Comparison of ENCODE assay signal across 25 cellular contexts in the genomic region with DNA sequence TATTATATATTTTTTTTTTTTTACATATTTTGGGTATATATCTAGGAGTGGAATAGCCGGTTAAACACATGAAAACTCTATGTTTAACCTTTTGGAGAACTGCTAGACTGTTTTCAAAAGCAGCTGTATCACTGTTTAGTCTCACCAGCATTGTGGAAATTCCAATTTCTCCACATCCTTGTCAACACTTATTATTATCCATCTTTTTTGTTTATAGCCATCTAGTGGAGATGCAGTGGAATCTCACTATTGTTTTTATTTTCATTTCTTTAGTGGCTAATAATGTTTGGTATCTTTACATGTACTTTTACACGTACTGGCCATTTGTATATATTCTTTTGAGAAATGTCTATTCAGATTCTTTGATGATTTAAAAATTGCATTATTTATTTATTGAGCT. TPM values are rescaled to one million over a fixed set of nuclear protein-coding genes. Genes with fewer than 3 reads are reported as not detected.
DNase-seq lines count a peak whose midpoint lies in the region; ATAC-seq and TF ChIP-seq lines count a peak whose summit lies in the region.
"Had no signal": no experiment of that assay in that cellular context is flagged by ENCODE, and none has a peak within 500 bp of the region (broad histone marks: within the 10 kb centered on the region; RNA-seq: fewer than 3 reads in every experiment).

No MANE protein-coding gene starts in this region.

- POLR2A ChIA-PET in CD4-positive, alpha-beta T cell (lab: Charles Lee): no interaction called here
- POLR2A ChIA-PET in IMR-90 (lab: Charles Lee; ENCODE audit: unreplicated experiment): no interaction called here

- H3K4me1 ChIP-seq in IMR-90 (ENCODE audit: control insufficient read depth, insufficient read depth, low read length) (no peaks in the 10 kb centered on the region), RWPE2 (ENCODE audit: insufficient read depth, poor library complexity, severe bottlenecking) (no peaks in the 10 kb centered on the region), gastroesophageal sphincter (no peaks in the 10 kb centered on the region)
- H3K4me1 ChIP-seq: esophagus squamous epithelium had no signal

- no peaks in the 10 kb centered on the region for H3K27me3 Mint-ChIP-seq in CD4-positive, alpha-beta T cell
- no peaks in the 10 kb centered on the region for H3K27me3 Mint-ChIP-seq in neural crest cell (ENCODE audit: low read depth)
- H3K27me3 Mint-ChIP-seq: activated B cell treated with CpG ODN at 0.5 μM for 24 hours; activated CD4-positive, alpha-beta memory T cell treated with anti-CD3 and anti-CD28 coated beads, Interleukin-2, amount 10 ng/mL, durations not matched to agents 7 days and 5 days; B cell; brain had no signal

- no peak for ATAC-seq in CD4-positive, alpha-beta T cell (ENCODE audit: poor library complexity)
- ATAC-seq in IMR-90 (ENCODE audit: low read depth) (no peak), RWPE2 (ENCODE audit: low read depth) (no peak), gastroesophageal sphincter (no peak), HG03565 (IDR thresholded peaks at IDR 0.05; ENCODE audit: unreplicated experiment) (no peak)
- no peak for ATAC-seq in activated CD4-positive, CD25-positive, alpha-beta regulatory T cell treated with anti-CD3 and anti-CD28 coated beads, Interleukin-2, amount 50 U/mL, for 24 hours
- ATAC-seq: Right ventricle myocardium inferior had no signal

- H3K27ac ChIP-seq in CD4-positive, alpha-beta T cell (ENCODE audit: low read depth, low read length): no peak overlapping the region
- H3K27ac ChIP-seq in IMR-90 (ENCODE audit: insufficient read depth, low read length): no peak overlapping the region
- H3K27ac ChIP-seq in RWPE2 (ENCODE audit: poor library complexity, severe bottlenecking): no peak overlapping the region
- no peak overlapping the region for H3K27ac ChIP-seq in gastroesophageal sphincter
- H3K27ac ChIP-seq: esophagus squamous epithelium, thoracic aorta had no signal

- BruUV-seq in IMR-90 (replicated peaks; lab: Mats Ljungman, UMichigan): no TSS peak

- H3K14ac ChIP-seq in IMR-90 (replicated peaks; ENCODE audit: low read depth, low read length): no peak overlapping the region

- H2BK5ac ChIP-seq in IMR-90 (ENCODE audit: low read depth, low read length, poor library complexity, severe bottlenecking): no peak overlapping the region

- H2AK9ac ChIP-seq in IMR-90 (replicated peaks; ENCODE audit: low read depth, low read length, poor library complexity): no peak overlapping the region

- H3K27ac Mint-ChIP-seq in CD4-positive, alpha-beta T cell: no peak overlapping the region
- no peak overlapping the region for H3K27ac Mint-ChIP-seq in neural crest cell (ENCODE audit: unreplicated experiment)
- H3K27ac Mint-ChIP-seq: activated B cell treated with CpG ODN at 0.5 μM for 24 hours; activated CD4-positive, alpha-beta memory T cell treated with anti-CD3 and anti-CD28 coated beads, Interleukin-2, amount 10 ng/mL, durations not matched to agents 7 days and 5 days; B cell; brain had no signal

- H3K36me3 ChIP-seq in IMR-90 (ENCODE audit: control insufficient read depth, insufficient read depth, low read length): no peaks in the 10 kb centered on the region; the same call in 1 of the 2 replicates
- H3K36me3 ChIP-seq in RWPE2 (ENCODE audit: low read depth): peaks cover 13% of the 10 kb centered on the region
- H3K36me3 ChIP-seq in gastroesophageal sphincter: peaks cover 0 to 94% of the 10 kb centered on the region in 2 donors

- no peak overlapping the region for H3K4ac ChIP-seq in IMR-90 (ENCODE audit: low read depth, low read length)

- peaks cover 5% of the 10 kb centered on the region for H3K9me3 Mint-ChIP-seq in CD4-positive, alpha-beta T cell
- H3K9me3 Mint-ChIP-seq in neural crest cell: peaks cover 6% of the 10 kb centered on the region

- no peak overlapping the region for H4K5ac ChIP-seq in IMR-90 (ENCODE audit: low read depth, low read length)

- H3K9ac ChIP-seq in IMR-90 (ENCODE audit: low read depth, low read length): no peak overlapping the region

- TF ChIP-seq POLR2A in IMR-90 (IDR thresholded peaks at IDR 0.05; ENCODE audit: low read depth, low read length): no peak
- TF ChIP-seq POLR2A in gastroesophageal sphincter (IDR thresholded peaks at IDR 0.05): no peak

- H2BK20ac ChIP-seq in IMR-90 (ENCODE audit: low read depth, low read length): no peak overlapping the region

- no peak overlapping the region for H3K4me2 ChIP-seq in IMR-90 (ENCODE audit: low read depth, low read length)

- H3K4me3 ChIP-seq in IMR-90 (ENCODE audit: insufficient read depth, low read depth, low read length): no peak overlapping the region
- H3K4me3 ChIP-seq in RWPE2 (ENCODE audit: severe bottlenecking): no peak overlapping the region
- H3K4me3 ChIP-seq in gastroesophageal sphincter: no peak overlapping the region
- H3K4me3 ChIP-seq: esophagus squamous epithelium, thoracic aorta had no signal

- DNase-seq in CD4-positive, alpha-beta T cell: no peak
- DNase-seq in IMR-90 (no peak), RWPE2 (ENCODE audit: low spot score) (no peak), neural crest cell (ENCODE audit: low read depth, low spot score) (no peak)
- no peak for DNase-seq in stimulated activated CD4-positive, alpha-beta T cell treated with anti-CD3 and anti-CD28 coated beads, Interleukin-2, amount 100 ng/mL, for 24 hours
- DNase-seq: activated B cell treated with CpG ODN at 0.5 μM for 24 hours; activated CD4-positive, alpha-beta memory T cell treated with anti-CD3 and anti-CD28 coated beads, Interleukin-2, amount 10 ng/mL, durations not matched to agents 7 days and 5 days; activated gamma-delta T cell treated with Interleukin-2 at 50 U/mL for 16 hours; effector CD8-positive, alpha-beta T cell; EL; esophagus squamous epithelium; mammary epithelial cell; NCI-H1417 treated with DMSO at 0.1 percent for 48 hours; NCI-H2107; NCI-H510A; stimulated activated CD4-positive, alpha-beta T cell treated with anti-CD3 and anti-CD28 coated beads, Interleukin-4, amount 100 ng/mL, for 1 hour; stimulated activated naive CD4-positive, alpha-beta T cell; T-helper 9 cell had no signal

- H2AFZ ChIP-seq in IMR-90 (replicated peaks; ENCODE audit: low read length, poor library complexity): no peak overlapping the region

- intact Hi-C loops in CD4-positive, alpha-beta T cell (cut with DNase I, micrococcal nuclease): no loop called here
- intact Hi-C loops in IMR-90 (cut with micrococcal nuclease): no loop called here

- dilution Hi-C loops in IMR-90 (cut with HindIII; ENCODE audit: low sequenced_read_pairs, unreplicated experiment): no loop called here

- no CpG with 5 or more reads among the region's 2 CpGs for WGBS in IMR-90 (ENCODE audit: extremely low coverage in 2 of 2, insufficient read length in 1 of 2), 2 experiments
- 100% methylated on average over 2 of the region's 2 CpGs for WGBS in gastroesophageal sphincter (ENCODE audit: low coverage in 1 of 2), 2 donors

- H3K27me3 ChIP-seq in CD4-positive, alpha-beta T cell (ENCODE audit: control insufficient read depth, insufficient read depth, low read length): no peaks in the 10 kb centered on the region
- H3K27me3 ChIP-seq in IMR-90 (ENCODE audit: control insufficient read depth, insufficient read depth, low read length) (no peaks in the 10 kb centered on the region), RWPE2 (ENCODE audit: insufficient read depth, poor library complexity, severe bottlenecking) (no peaks in the 10 kb centered on the region), gastroesophageal sphincter (no peaks in the 10 kb centered on the region)
- H3K27me3 ChIP-seq: esophagus squamous epithelium had no signal

- H3K4me3 Mint-ChIP-seq in CD4-positive, alpha-beta T cell: no peak overlapping the region
- no peak overlapping the region for H3K4me3 Mint-ChIP-seq in neural crest cell
- H3K4me3 Mint-ChIP-seq: activated B cell treated with CpG ODN at 0.5 μM for 24 hours; activated CD4-positive, alpha-beta memory T cell treated with anti-CD3 and anti-CD28 coated beads, Interleukin-2, amount 10 ng/mL, durations not matched to agents 7 days and 5 days; B cell; brain had no signal

- peaks cover 90% of the 10 kb centered on the region for H3K36me3 Mint-ChIP-seq in CD4-positive, alpha-beta T cell (ENCODE audit: low read depth)
- H3K36me3 Mint-ChIP-seq in neural crest cell (ENCODE audit: low read depth): peaks cover 53% of the 10 kb centered on the region

- H2BK15ac ChIP-seq in IMR-90 (ENCODE audit: low read depth, low read length): no peak overlapping the region

- H3K23ac ChIP-seq in IMR-90 (ENCODE audit: low read depth, low read length): no peak overlapping the region

- no peak overlapping the region for H3K18ac ChIP-seq in IMR-90 (ENCODE audit: low read depth, low read length)

- peaks cover 3% of the 10 kb centered on the region for H3K9me3 ChIP-seq in CD4-positive, alpha-beta T cell (ENCODE audit: control insufficient read depth, low read length)
- H3K9me3 ChIP-seq in IMR-90 (ENCODE audit: control insufficient read depth, insufficient read depth, low read length) (no peaks in the 10 kb centered on the region), RWPE2 (ENCODE audit: severe bottlenecking) (no peaks in the 10 kb centered on the region), gastroesophageal sphincter (no peaks in the 10 kb centered on the region)
- H3K9me3 ChIP-seq: esophagus squamous epithelium, thoracic aorta had no signal

- H3K9me1 ChIP-seq in IMR-90 (ENCODE audit: insufficient read depth, low read length): no peaks in the 10 kb centered on the region

- in situ Hi-C loops in IMR-90 (cut with MboI; ENCODE audit: low sequenced_read_pairs): no loop called here

- no peak for TF ChIP-seq EP300 in gastroesophageal sphincter (IDR thresholded peaks at IDR 0.05)

- H3K56ac ChIP-seq in IMR-90 (ENCODE audit: extremely low read depth, insufficient read depth, low read length): no peak overlapping the region

- no peak overlapping the region for H2BK120ac ChIP-seq in IMR-90 (ENCODE audit: low read depth, low read length)

- CTCF ChIA-PET in CD4-positive, alpha-beta T cell (lab: Charles Lee): interaction anchor here (1.8 kb wide), 1 partner anchor 428 kb away, joined by 3 read pairs; no protein-coding TSS in a partner anchor
- CTCF ChIA-PET in IMR-90 (lab: Yijun Ruan, JAX): no interaction called here

- H3K79me1 ChIP-seq in IMR-90 (ENCODE audit: low read depth in 1 of 2, low read length in 2 of 2): no peaks in the 10 kb centered on the region

- H4K91ac ChIP-seq in IMR-90 (ENCODE audit: insufficient read depth, low read depth, low read length): no peak overlapping the region

- H4K20me1 ChIP-seq in IMR-90 (ENCODE audit: insufficient read depth, low read length): no peaks in the 10 kb centered on the region

- no peak overlapping the region for H4K8ac ChIP-seq in IMR-90 (ENCODE audit: low read depth in 2 of 2, low read length in 2 of 2)

- TF ChIP-seq CTCF in CD4-positive, alpha-beta T cell (IDR thresholded peaks at IDR 0.05): peak; percentile 27
- 0 out of 2 replicates have a peak, but pooled peaks have one; percentile 17 for TF ChIP-seq CTCF in IMR-90 (conservative IDR thresholded peaks at IDR 0.05; ENCODE audit: low read depth, low read length)
- TF ChIP-seq CTCF in RWPE2 (IDR thresholded peaks at IDR 0.05; ENCODE audit: poor library complexity, severe bottlenecking): peak; percentile 24
- peak; percentile 46 for TF ChIP-seq CTCF in neural crest cell (conservative IDR thresholded peaks at IDR 0.05)
- TF ChIP-seq CTCF in gastroesophageal sphincter (IDR thresholded peaks at IDR 0.05): no peak

- TF ChIP-seq RAD21 in IMR-90 (IDR thresholded peaks at IDR 0.05; ENCODE audit: low read length): no peak

- H2AK5ac ChIP-seq in IMR-90 (ENCODE audit: low read depth, low read length): no peak overlapping the region

- no peaks in the 10 kb centered on the region for H3K4me1 Mint-ChIP-seq in CD4-positive, alpha-beta T cell (ENCODE audit: low read depth)
- H3K4me1 Mint-ChIP-seq in neural crest cell: no peaks in the 10 kb centered on the region
- H3K4me1 Mint-ChIP-seq: activated B cell treated with CpG ODN at 0.5 μM for 24 hours; activated CD4-positive, alpha-beta memory T cell treated with anti-CD3 and anti-CD28 coated beads, Interleukin-2, amount 10 ng/mL, durations not matched to agents 7 days and 5 days; B cell; brain had no signal

RNA-seq across cellular contexts. Expression of a gene that starts 22.7 kb away (rescaled TPM):
- 1 to 10 TPM; 6.6 to 7.1 TPM for total RNA-seq in CD4-positive, alpha-beta T cell
- total RNA-seq in IMR-90 (2012; rRNA removed) (0.56 and 0.90 TPM in 2 replicates), neural crest cell (6.6 and 10.1 TPM in 2 replicates), gastroesophageal sphincter (1 to 10 TPM in 3 of 4 donors, under 1 TPM in 1; 0.12 to 9.8 (median 4.1) TPM)
- 0.24 and 0.59 TPM in 2 replicates for polyA plus RNA-seq in IMR-90 (2012; rRNA removed)
- 0.09 and 0.15 TPM in 2 replicates for polyA plus RNA-seq in IMR-90 (2012; cell fraction: cytosol; rRNA removed)
- 1.8 and 4.7 TPM in 2 replicates for polyA plus RNA-seq in IMR-90 (2012; cell fraction: nucleus; rRNA removed; ENCODE audit: low replicate concordance)

Comparison
In these comparisons a context has a peak if more than half of its experiments do, and no peak if none do; other contexts are left out.
1. CTCF ChIP-seq: peak in CD4-positive, alpha-beta T cell (single experiment), IMR-90 (single experiment), RWPE2 (single experiment) and neural crest cell (single experiment); none in gastroesophageal sphincter (0 of 4).